ENCODE assay signal across 1 cellular context in genomic region chr5:124871299-124871698, GRCh38.
TF ChIP-seq lines count a peak whose summit lies in the region.

No MANE protein-coding gene starts in this region.

TF ChIP-seq in WTC11, 78 proteins besides CTCF, POLR2A, EP300 and RAD21 (continued from another document):
- TF ChIP-seq AR (CRISPR knock-in tag; IDR thresholded peaks at IDR 0.05) (no peak), FOXP4 (CRISPR knock-in tag; IDR thresholded peaks at IDR 0.05) (no peak), MLX (CRISPR knock-in tag; IDR thresholded peaks at IDR 0.05) (no peak), ZBTB43 (CRISPR knock-in tag; IDR thresholded peaks at IDR 0.05) (no peak), ZNF138 (CRISPR knock-in tag; conservative IDR thresholded peaks at IDR 0.05) (no peak), ELF4 (CRISPR knock-in tag; IDR thresholded peaks at IDR 0.05; ENCODE audit: low read depth) (no peak)
